ENCODE assay signal across 8 cellular contexts in the genomic region with DNA sequence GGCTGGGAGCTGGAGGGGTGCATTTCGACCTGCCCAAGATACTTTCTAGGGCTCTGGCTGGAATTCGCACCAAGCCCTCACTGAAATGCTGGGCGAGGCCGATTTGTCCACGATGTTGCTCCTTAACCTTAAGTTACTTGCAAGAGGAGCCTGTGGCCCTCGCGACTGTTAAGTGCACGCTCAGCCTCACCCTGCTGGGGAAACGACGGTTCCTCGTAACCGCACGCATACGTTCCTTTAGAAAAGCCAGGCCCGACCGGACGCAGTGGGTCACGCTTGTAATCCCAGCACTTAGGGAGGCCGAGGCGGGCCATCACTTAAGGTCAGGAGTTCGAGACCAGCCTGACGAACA. TPM values are rescaled to one million over a fixed set of nuclear protein-coding genes. Genes with fewer than 3 reads are reported as not detected.
DNase-seq lines count a peak whose midpoint lies in the region; ATAC-seq and TF ChIP-seq lines count a peak whose summit lies in the region.

No MANE protein-coding gene starts in this region.

- peaks cover 41% of the 10 kb centered on the region for H3K4me1 Mint-ChIP-seq in activated naive CD4-positive, alpha-beta T cell treated with anti-CD3 and anti-CD28 coated beads for 36 hours (ENCODE audit: low read depth)

- peak overlapping the region; percentile 88 for H3K4me3 ChIP-seq in brain microvascular endothelial cell (ENCODE audit: low read depth, low read length)

- peak overlapping the region; percentile 99 for H3K4me3 Mint-ChIP-seq in activated naive CD4-positive, alpha-beta T cell treated with anti-CD3 and anti-CD28 coated beads for 36 hours

- H3K27me3 Mint-ChIP-seq in activated naive CD4-positive, alpha-beta T cell treated with anti-CD3 and anti-CD28 coated beads for 36 hours (ENCODE audit: low read depth) = no peaks in the 10 kb centered on the region

- intact Hi-C loops in activated naive CD4-positive, alpha-beta T cell treated with anti-CD3 and anti-CD28 coated beads for 36 hours (cut with micrococcal nuclease) = loop anchor here (1.0 to 5.0 kb wide), 8 partner anchors 137 to 1066 kb away; a partner anchor contains a TSS

- DNase-seq in activated naive CD4-positive, alpha-beta T cell treated with anti-CD3 and anti-CD28 coated beads for 36 hours = no peak
- no peak for DNase-seq in activated naive CD4-positive, alpha-beta T cell treated with anti-CD3 and anti-CD28 coated beads, Interleukin-2, amount 50 U/mL, for 16 hours
- peak; percentile 73 for DNase-seq in NCI-H69 (lab: John Stamatoyannopoulos, UW)
- no peak for DNase-seq in brain microvascular endothelial cell
- DNase-seq in iris pigment epithelial cell (ENCODE audit: low read depth) = peak; percentile 65
- DNase-seq in stimulated activated CD4-positive, alpha-beta T cell treated with anti-CD3 and anti-CD28 coated beads, Interleukin-15, amount 100 ng/mL, for 48 hours (ENCODE audit: low read depth in 2 of 2) = peak; percentile 6 to 28
- no peak for DNase-seq in ecto neural progenitor cell (ENCODE audit: low spot score)

- peaks cover 2% of the 10 kb centered on the region for H3K36me3 Mint-ChIP-seq in activated naive CD4-positive, alpha-beta T cell treated with anti-CD3 and anti-CD28 coated beads for 36 hours (ENCODE audit: low read depth)

- TF ChIP-seq CTCF in brain microvascular endothelial cell (IDR thresholded peaks at IDR 0.05; ENCODE audit: low read depth, low read length, missing control alignments) = no peak

- CTCF ChIA-PET in activated naive CD4-positive, alpha-beta T cell treated with anti-CD3 and anti-CD28 coated beads for 36 hours (lab: Charles Lee) = interaction anchor here (0.6 to 1.3 kb wide), 2 partner anchors 10 to 27 kb away, joined by 3 to 5 read pairs; no protein-coding TSS in a partner anchor

- in situ Hi-C loops in brain microvascular endothelial cell (cut with HindIII; ENCODE audit: low pct_ligation_motif_present, low sequenced_read_pairs) = no loop called here

- no peaks in the 10 kb centered on the region for H3K9me3 Mint-ChIP-seq in activated naive CD4-positive, alpha-beta T cell treated with anti-CD3 and anti-CD28 coated beads for 36 hours

- H3K27ac Mint-ChIP-seq in activated naive CD4-positive, alpha-beta T cell treated with anti-CD3 and anti-CD28 coated beads for 36 hours = peak overlapping the region; percentile 95

- no peaks in the 10 kb centered on the region for H3K27me3 ChIP-seq in brain microvascular endothelial cell (replicated peaks)

- no peaks in the 10 kb centered on the region for H3K36me3 ChIP-seq in brain microvascular endothelial cell (replicated peaks)

- peak overlapping the region; percentile 89 for H3K27ac ChIP-seq in brain microvascular endothelial cell

- ATAC-seq in GM21528 (IDR thresholded peaks at IDR 0.05; ENCODE audit: low FRiP score, unreplicated experiment) = no peak

RNA-seq across cellular contexts. Expression of a gene that starts 0.6 kb away (rescaled TPM):
- total RNA-seq in activated naive CD4-positive, alpha-beta T cell treated with anti-CD3 and anti-CD28 coated beads for 36 hours = 100 to 1,000 TPM; 101 to 104 TPM

RNA-seq across cellular contexts. Expression of a gene that starts 1.1 kb away (rescaled TPM):
- total RNA-seq in activated naive CD4-positive, alpha-beta T cell treated with anti-CD3 and anti-CD28 coated beads for 36 hours = 10 to 100 TPM; 40.4 to 42.4 TPM

Comparison
In these comparisons a context has a peak if more than half of its experiments do, and no peak if none do; other contexts are left out.
1. DNase-seq: peak in NCI-H69 (single experiment), iris pigment epithelial cell (single experiment) and stimulated activated CD4-positive, alpha-beta T cell treated with anti-CD3 and anti-CD28 coated beads, Interleukin-15, amount 100 ng/mL, for 48 hours (2 of 2); none in activated naive CD4-positive, alpha-beta T cell treated with anti-CD3 and anti-CD28 coated beads for 36 hours (single experiment), activated naive CD4-positive, alpha-beta T cell treated with anti-CD3 and anti-CD28 coated beads, Interleukin-2, amount 50 U/mL, for 16 hours (single experiment), brain microvascular endothelial cell (single experiment) and ecto neural progenitor cell (single experiment).